8 cellular contexts compared by ENCODE assay signal in the genomic region with DNA sequence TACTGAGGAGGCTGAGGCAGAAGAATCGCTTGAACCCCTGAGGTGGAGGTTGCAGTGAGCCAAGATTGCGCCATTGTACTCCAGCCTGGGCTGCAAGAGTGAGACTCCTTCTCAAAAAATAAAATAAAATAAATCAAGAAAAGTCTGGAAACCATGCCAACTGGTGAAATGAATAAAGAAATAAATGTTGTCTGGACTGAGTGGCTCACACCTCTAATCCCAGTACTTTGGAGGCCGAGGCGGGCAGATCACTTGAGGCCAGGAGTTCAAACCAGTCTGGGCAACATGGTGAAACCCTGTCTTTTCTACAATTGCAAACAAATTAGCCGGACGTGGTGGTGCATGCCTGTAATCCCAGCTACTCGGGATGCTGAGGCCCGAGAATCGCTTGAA. TPM values are rescaled to one million over a fixed set of nuclear protein-coding genes. Genes with fewer than 3 reads are reported as not detected.
DNase-seq lines count a peak whose midpoint lies in the region; ATAC-seq and TF ChIP-seq lines count a peak whose summit lies in the region.

No MANE protein-coding gene starts in this region.

- H3K4me2 ChIP-seq in Karpas-422 (ENCODE audit: low read depth, low read length, poor library complexity, severe bottlenecking), result peak overlapping the region; percentile 48

- peak overlapping the region; percentile 0; the same call in 1 of the 2 replicates for H2AFZ ChIP-seq in Karpas-422 (ENCODE audit: low read length)

- ATAC-seq in central memory CD8-positive, alpha-beta T cell (replicated peaks; ENCODE audit: extremely low read depth, poor library complexity, severe bottlenecking), result peak; percentile 2
- ATAC-seq in GM21381 (IDR thresholded peaks at IDR 0.05; ENCODE audit: unreplicated experiment), result no peak

- H3K9me3 Mint-ChIP-seq in central memory CD8-positive, alpha-beta T cell, result no peaks in the 10 kb centered on the region
- H3K9me3 Mint-ChIP-seq in mesothelial cell of epicardium (no peaks in the 10 kb centered on the region), type B pancreatic cell (no peaks in the 10 kb centered on the region)

- no peaks in the 10 kb centered on the region for H3K9me3 ChIP-seq in Karpas-422 (ENCODE audit: low read length)

- no peaks in the 10 kb centered on the region for H4K20me1 ChIP-seq in Karpas-422 (ENCODE audit: insufficient read depth, low read depth, low read length)

- no peaks in the 10 kb centered on the region for H3K9me2 ChIP-seq in Karpas-422 (replicated peaks; ENCODE audit: insufficient read depth, low read length)

- peaks cover 10% of the 10 kb centered on the region for H3K36me3 Mint-ChIP-seq in central memory CD8-positive, alpha-beta T cell (ENCODE audit: insufficient read depth)
- H3K36me3 Mint-ChIP-seq in mesothelial cell of epicardium (peaks cover 2% of the 10 kb centered on the region), type B pancreatic cell (peaks cover 4% of the 10 kb centered on the region)

- no peaks in the 10 kb centered on the region for H3K27me3 Mint-ChIP-seq in central memory CD8-positive, alpha-beta T cell
- H3K27me3 Mint-ChIP-seq in mesothelial cell of epicardium (ENCODE audit: low read depth) (no peaks in the 10 kb centered on the region), type B pancreatic cell (no peaks in the 10 kb centered on the region)

- peaks cover 23% of the 10 kb centered on the region for H3K4me1 ChIP-seq in Karpas-422 (ENCODE audit: low read length)

- peak overlapping the region; percentile 93 for H3K27ac Mint-ChIP-seq in central memory CD8-positive, alpha-beta T cell (ENCODE audit: low read depth)
- peak overlapping the region; percentile 93 for H3K27ac Mint-ChIP-seq in mesothelial cell of epicardium
- peak overlapping the region; percentile 92 for H3K27ac Mint-ChIP-seq in type B pancreatic cell

- H3K4me1 Mint-ChIP-seq in central memory CD8-positive, alpha-beta T cell, result peaks cover 4% of the 10 kb centered on the region
- H3K4me1 Mint-ChIP-seq in mesothelial cell of epicardium, result peaks cover 5% of the 10 kb centered on the region
- H3K4me1 Mint-ChIP-seq in type B pancreatic cell (ENCODE audit: unreplicated experiment), result peaks cover 9% of the 10 kb centered on the region

- no peaks in the 10 kb centered on the region for H3K79me2 ChIP-seq in Karpas-422 (ENCODE audit: low read length)

- H3K36me3 ChIP-seq in Karpas-422 (ENCODE audit: insufficient read depth, low read length), result no peaks in the 10 kb centered on the region

- peak overlapping the region; percentile 73 for H3K9ac ChIP-seq in Karpas-422 (ENCODE audit: low read length)

- no peak for TF ChIP-seq CTCF in mesothelial cell of epicardium (IDR thresholded peaks at IDR 0.05; ENCODE audit: unreplicated experiment)
- TF ChIP-seq CTCF in type B pancreatic cell (conservative IDR thresholded peaks at IDR 0.05), result no peak

- peak; percentile 9 for DNase-seq in AG20443 (ENCODE audit: low spot score)
- peak; percentile 43 for DNase-seq in Karpas-422
- no peak for DNase-seq in central memory CD8-positive, alpha-beta T cell (ENCODE audit: low spot score in 2 of 2)
- DNase-seq in mesothelial cell of epicardium (ENCODE audit: low spot score in 2 of 2, unreplicated experiment in 2 of 2), result no peak
- DNase-seq in type B pancreatic cell (ENCODE audit: extremely low spot score, unreplicated experiment), result no peak
- no peak for DNase-seq in NCI-H446 (lab: John Stamatoyannopoulos, UW)
- no peak for DNase-seq in Kasumi-1 (lab: John Stamatoyannopoulos, UW)

- H3K4me3 Mint-ChIP-seq in central memory CD8-positive, alpha-beta T cell, result peak overlapping the region; percentile 84
- H3K4me3 Mint-ChIP-seq in mesothelial cell of epicardium (peak overlapping the region; percentile 82), type B pancreatic cell (peak overlapping the region; percentile 90)

- peak overlapping the region; percentile 44; the same call in 1 of the 2 replicates for H3K27ac ChIP-seq in Karpas-422 (ENCODE audit: low read length)

- H3K27me3 ChIP-seq in Karpas-422 (ENCODE audit: low read length), result no peaks in the 10 kb centered on the region

- H3K4me3 ChIP-seq in Karpas-422 (ENCODE audit: low read length), result peak overlapping the region; percentile 71

RNA-seq across cellular contexts. Expression of gene LRRC37A3, which starts 0.7 kb away (rescaled TPM):
- total RNA-seq in Karpas-422 (2014; rRNA removed; shearing (Covaris generic); ENCODE audit: low replicate concordance), result 7.0 and 10.1 TPM in 2 replicates
- total RNA-seq in mesothelial cell of epicardium (31.5 to 34.7 TPM (median 34.7 TPM) in 3 replicates), type B pancreatic cell (ENCODE audit: low replicate concordance) (9.7 and 21.1 TPM in 2 replicates)

Comparison
In these comparisons a context has a peak if more than half of its experiments do, and no peak if none do; other contexts are left out.
1. DNase-seq: peak in AG20443 (single experiment) and Karpas-422 (single experiment); none in central memory CD8-positive, alpha-beta T cell (0 of 2), mesothelial cell of epicardium (0 of 2), type B pancreatic cell (single experiment), NCI-H446 (0 of 2) and Kasumi-1 (0 of 2).
2. Peak in every context shown above with its lines, with median percentiles within 50 percentile points of each other: H3K27ac Mint-ChIP-seq and H3K4me3 Mint-ChIP-seq.